ENCODE assay signal across 1 cellular context in the genomic region with DNA sequence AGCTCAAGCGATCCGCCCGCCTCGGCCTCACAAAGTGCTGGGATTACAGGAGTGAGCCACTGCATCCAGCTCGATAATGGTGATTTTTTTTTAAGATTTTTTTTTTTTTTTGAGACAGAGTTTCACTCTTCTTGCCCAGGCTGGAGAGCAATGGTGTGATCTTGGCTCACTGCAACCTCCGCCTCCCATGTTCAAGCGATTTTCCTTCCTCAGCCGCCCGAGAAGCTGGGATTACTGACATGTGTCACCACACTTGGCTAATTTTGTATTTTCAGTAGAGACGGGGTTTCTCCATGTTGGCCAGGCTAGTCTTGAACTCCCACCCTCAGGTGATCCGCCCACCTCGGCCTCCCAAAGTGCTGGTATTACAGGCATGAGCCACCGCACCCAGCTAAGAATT.
TF ChIP-seq lines count a peak whose summit lies in the region.
"Not testable (repeated sequence)": the region's sequence is repeated elsewhere in the genome, so short reads cannot be mapped to it uniquely, and the experiment has no call there.

No MANE protein-coding gene starts in this region.

TF ChIP-seq in K562, 482 proteins besides CTCF, POLR2A, EP300 and RAD21:
- TF ChIP-seq, protein P1, sequence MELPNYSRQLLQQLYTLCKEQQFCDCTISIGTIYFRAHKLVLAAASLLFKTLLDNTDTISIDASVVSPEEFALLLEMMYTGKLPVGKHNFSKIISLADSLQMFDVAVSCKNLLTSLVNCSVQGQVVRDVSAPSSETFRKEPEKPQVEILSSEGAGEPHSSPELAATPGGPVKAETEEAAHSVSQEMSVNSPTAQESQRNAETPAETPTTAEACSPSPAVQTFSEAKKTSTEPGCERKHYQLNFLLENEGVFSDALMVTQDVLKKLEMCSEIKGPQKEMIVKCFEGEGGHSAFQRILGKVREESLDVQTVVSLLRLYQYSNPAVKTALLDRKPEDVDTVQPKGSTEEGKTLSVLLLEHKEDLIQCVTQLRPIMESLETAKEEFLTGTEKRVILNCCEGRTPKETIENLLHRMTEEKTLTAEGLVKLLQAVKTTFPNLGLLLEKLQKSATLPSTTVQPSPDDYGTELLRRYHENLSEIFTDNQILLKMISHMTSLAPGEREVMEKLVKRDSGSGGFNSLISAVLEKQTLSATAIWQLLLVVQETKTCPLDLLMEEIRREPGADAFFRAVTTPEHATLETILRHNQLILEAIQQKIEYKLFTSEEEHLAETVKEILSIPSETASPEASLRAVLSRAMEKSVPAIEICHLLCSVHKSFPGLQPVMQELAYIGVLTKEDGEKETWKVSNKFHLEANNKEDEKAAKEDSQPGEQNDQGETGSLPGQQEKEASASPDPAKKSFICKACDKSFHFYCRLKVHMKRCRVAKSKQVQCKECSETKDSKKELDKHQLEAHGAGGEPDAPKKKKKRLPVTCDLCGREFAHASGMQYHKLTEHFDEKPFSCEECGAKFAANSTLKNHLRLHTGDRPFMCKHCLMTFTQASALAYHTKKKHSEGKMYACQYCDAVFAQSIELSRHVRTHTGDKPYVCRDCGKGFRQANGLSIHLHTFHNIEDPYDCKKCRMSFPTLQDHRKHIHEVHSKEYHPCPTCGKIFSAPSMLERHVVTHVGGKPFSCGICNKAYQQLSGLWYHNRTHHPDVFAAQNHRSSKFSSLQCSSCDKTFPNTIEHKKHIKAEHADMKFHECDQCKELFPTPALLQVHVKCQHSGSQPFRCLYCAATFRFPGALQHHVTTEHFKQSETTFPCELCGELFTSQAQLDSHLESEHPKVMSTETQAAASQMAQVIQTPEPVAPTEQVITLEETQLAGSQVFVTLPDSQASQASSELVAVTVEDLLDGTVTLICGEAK (IDR thresholded peaks at IDR 0.05) = peak; percentile 43
- TF ChIP-seq, protein P1 (CRISPR knock-in tag; IDR thresholded peaks at IDR 0.05) = not testable (repeated sequence)
- TF ChIP-seq LARP7 (IDR thresholded peaks at IDR 0.05) = 0 out of 2 replicates have a peak, but pooled peaks have one; percentile 24
- TF ChIP-seq GABPB1 (CRISPR knock-in tag; IDR thresholded peaks at IDR 0.05) = 0 out of 2 replicates have a peak, but pooled peaks have one; percentile 5
- TF ChIP-seq ATF1 (CRISPR knock-in tag; IDR thresholded peaks at IDR 0.05) = not testable (repeated sequence)
- peak; percentile 48 for TF ChIP-seq ATF1 (tag; IDR thresholded peaks at IDR 0.05)
- TF ChIP-seq, protein P2, sequence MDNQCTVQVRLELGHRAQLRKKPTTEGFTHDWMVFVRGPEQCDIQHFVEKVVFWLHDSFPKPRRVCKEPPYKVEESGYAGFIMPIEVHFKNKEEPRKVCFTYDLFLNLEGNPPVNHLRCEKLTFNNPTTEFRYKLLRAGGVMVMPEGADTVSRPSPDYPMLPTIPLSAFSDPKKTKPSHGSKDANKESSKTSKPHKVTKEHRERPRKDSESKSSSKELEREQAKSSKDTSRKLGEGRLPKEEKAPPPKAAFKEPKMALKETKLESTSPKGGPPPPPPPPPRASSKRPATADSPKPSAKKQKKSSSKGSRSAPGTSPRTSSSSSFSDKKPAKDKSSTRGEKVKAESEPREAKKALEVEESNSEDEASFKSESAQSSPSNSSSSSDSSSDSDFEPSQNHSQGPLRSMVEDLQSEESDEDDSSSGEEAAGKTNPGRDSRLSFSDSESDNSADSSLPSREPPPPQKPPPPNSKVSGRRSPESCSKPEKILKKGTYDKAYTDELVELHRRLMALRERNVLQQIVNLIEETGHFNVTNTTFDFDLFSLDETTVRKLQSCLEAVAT (IDR thresholded peaks at IDR 0.05) = peak; percentile 31 to 92; a peak in 2 of 4 replicates
- TF ChIP-seq, protein P3, sequence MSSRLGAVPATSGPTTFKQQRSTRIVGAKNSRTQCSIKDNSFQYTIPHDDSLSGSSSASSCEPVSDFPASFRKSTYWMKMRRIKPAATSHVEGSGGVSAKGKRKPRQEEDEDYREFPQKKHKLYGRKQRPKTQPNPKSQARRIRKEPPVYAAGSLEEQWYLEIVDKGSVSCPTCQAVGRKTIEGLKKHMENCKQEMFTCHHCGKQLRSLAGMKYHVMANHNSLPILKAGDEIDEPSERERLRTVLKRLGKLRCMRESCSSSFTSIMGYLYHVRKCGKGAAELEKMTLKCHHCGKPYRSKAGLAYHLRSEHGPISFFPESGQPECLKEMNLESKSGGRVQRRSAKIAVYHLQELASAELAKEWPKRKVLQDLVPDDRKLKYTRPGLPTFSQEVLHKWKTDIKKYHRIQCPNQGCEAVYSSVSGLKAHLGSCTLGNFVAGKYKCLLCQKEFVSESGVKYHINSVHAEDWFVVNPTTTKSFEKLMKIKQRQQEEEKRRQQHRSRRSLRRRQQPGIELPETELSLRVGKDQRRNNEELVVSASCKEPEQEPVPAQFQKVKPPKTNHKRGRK (tag; IDR thresholded peaks at IDR 0.05) = 0 out of 2 replicates have a peak, but pooled peaks have one; percentile 16
- peak; percentile 20; the same call in 1 of the 2 replicates for TF ChIP-seq MIER1 (IDR thresholded peaks at IDR 0.05; ENCODE audit: low read depth)
- peak; percentile 77 for TF ChIP-seq NFRKB (IDR thresholded peaks at IDR 0.05; ENCODE audit: low read depth)
- TF ChIP-seq ZNF175 (CRISPR knock-in tag; IDR thresholded peaks at IDR 0.05; ENCODE audit: low read depth) = 0 out of 2 replicates have a peak, but pooled peaks have one; percentile 34
